ENCODE assay signal across 11 cellular contexts in the genomic region with DNA sequence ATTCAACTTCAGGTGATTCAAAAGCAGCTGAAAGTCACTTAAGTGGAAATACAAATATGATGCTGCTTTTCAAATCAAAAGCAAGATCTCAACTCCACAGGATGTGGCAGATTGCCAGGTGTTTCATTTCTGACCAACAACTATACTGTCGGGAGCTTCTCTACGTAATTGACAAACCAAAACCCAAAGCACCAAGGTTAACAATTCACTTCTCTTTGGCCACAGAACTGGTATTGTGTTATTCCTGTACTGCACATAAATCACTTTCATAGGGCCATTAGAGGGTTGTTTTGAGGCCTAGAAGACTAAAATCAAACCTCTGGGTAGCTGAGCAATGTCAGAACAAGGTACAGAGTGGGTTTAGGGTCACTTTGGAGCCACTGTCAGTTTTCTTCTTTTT.
DNase-seq lines count a peak whose midpoint lies in the region; ATAC-seq, FAIRE-seq and TF ChIP-seq lines count a peak whose summit lies in the region.
"Had no signal": no experiment of that assay in that cellular context is flagged by ENCODE, and none has a peak within 500 bp of the region (broad histone marks: within the 10 kb centered on the region; RNA-seq: fewer than 3 reads in every experiment).

No MANE protein-coding gene starts in this region.

- H3K4me3 ChIP-seq in lower leg skin (ENCODE audit: low read depth, poor library complexity, severe bottlenecking) = no peak overlapping the region

- peaks cover 6% of the 10 kb centered on the region for H3K9me3 Mint-ChIP-seq in HFFc6
- H3K9me3 Mint-ChIP-seq: activated naive CD4-positive, alpha-beta T cell treated with anti-CD3 and anti-CD28 coated beads, Interleukin-2, amount 50 U/mL, for 24 hours had no signal

- TF ChIP-seq CTCF in lower leg skin (IDR thresholded peaks at IDR 0.05) (no peak), HFFc6 (IDR thresholded peaks at IDR 0.05) (no peak)

- no peak for FAIRE-seq in RCC 7860 (lab: Jason Lieb, UNC)

- ATAC-seq in GM19467 (IDR thresholded peaks at IDR 0.05; ENCODE audit: unreplicated experiment) (peak; percentile 96), HG03432 (IDR thresholded peaks at IDR 0.05; ENCODE audit: unreplicated experiment) (peak; percentile 99)

- no peak overlapping the region for H3K27ac Mint-ChIP-seq in HFFc6
- H3K27ac Mint-ChIP-seq: activated naive CD4-positive, alpha-beta T cell treated with anti-CD3 and anti-CD28 coated beads, Interleukin-2, amount 50 U/mL, for 24 hours; CD4-positive, alpha-beta memory T cell had no signal

- H3K4me3 Mint-ChIP-seq in HFFc6 = no peak overlapping the region
- H3K4me3 Mint-ChIP-seq: activated naive CD4-positive, alpha-beta T cell treated with anti-CD3 and anti-CD28 coated beads, Interleukin-2, amount 50 U/mL, for 24 hours; CD4-positive, alpha-beta memory T cell had no signal

- TF ChIP-seq POLR2A in lower leg skin (IDR thresholded peaks at IDR 0.05) = no peak

- DNase-seq in DMS153 treated with DMSO at 0.1 percent for 48 hours (lab: John Stamatoyannopoulos, UW; ENCODE audit: unreplicated experiment) = peak; percentile 97
- peak; percentile 6 for DNase-seq in RCC 7860 (ENCODE audit: low spot score)
- DNase-seq in KG1 (lab: John Stamatoyannopoulos, UW) = no peak
- no peak for DNase-seq in lower leg skin (ENCODE audit: low spot score in 2 of 2)
- DNase-seq in NCI-H1694 (lab: John Stamatoyannopoulos, UW) = no peak
- DNase-seq in HFFc6 = no peak
- DNase-seq: islet precursor cell had no signal

- H3K36me3 Mint-ChIP-seq in HFFc6 (ENCODE audit: low read depth) = no peaks in the 10 kb centered on the region
- H3K36me3 Mint-ChIP-seq: activated naive CD4-positive, alpha-beta T cell treated with anti-CD3 and anti-CD28 coated beads, Interleukin-2, amount 50 U/mL, for 24 hours; CD4-positive, alpha-beta memory T cell had no signal

- no peaks in the 10 kb centered on the region for H3K4me1 Mint-ChIP-seq in HFFc6 (ENCODE audit: low read depth)
- H3K4me1 Mint-ChIP-seq: activated naive CD4-positive, alpha-beta T cell treated with anti-CD3 and anti-CD28 coated beads, Interleukin-2, amount 50 U/mL, for 24 hours had no signal

- H3K27me3 Mint-ChIP-seq in HFFc6 (ENCODE audit: insufficient read depth) = no peaks in the 10 kb centered on the region
- H3K27me3 Mint-ChIP-seq: activated naive CD4-positive, alpha-beta T cell treated with anti-CD3 and anti-CD28 coated beads, Interleukin-2, amount 50 U/mL, for 24 hours; CD4-positive, alpha-beta memory T cell had no signal

- intact Hi-C loops in lower leg skin (cut with DNase I; ENCODE audit: low total_unique reads) = no loop called here

- WGBS in lower leg skin, 2 donors = 39 to 62% methylated on average over 2 of the region's 2 CpGs

Comparison
In these comparisons a context has a peak if more than half of its experiments do, and no peak if none do; other contexts are left out.
1. DNase-seq: peak in DMS153 treated with DMSO at 0.1 percent for 48 hours (single experiment) and RCC 7860 (single experiment); none in KG1 (single experiment), lower leg skin (0 of 2), NCI-H1694 (single experiment) and HFFc6 (single experiment).